19 cellular contexts compared by ENCODE assay signal in the genomic region with DNA sequence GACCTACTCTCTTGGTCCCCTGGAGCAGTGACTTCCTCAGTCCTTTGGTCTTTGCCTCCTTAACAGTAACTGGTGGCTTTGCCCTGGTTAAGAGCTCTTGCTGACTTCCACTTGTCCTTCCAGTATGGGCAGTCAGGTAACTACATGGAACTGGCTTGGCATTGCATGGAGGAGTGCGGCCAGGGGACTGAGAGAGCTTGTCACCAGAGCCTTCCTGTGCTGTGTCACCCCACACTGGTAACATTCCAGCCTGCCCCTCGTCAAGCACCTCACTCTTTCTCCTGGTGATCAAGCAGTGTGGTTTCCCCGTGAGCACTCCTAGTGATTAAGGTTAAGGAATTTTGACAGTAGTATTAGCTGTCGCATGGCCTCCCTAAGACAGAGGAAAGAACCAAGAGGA. TPM values are rescaled to one million over a fixed set of nuclear protein-coding genes. Genes with fewer than 3 reads are reported as not detected.
DNase-seq lines count a peak whose midpoint lies in the region; ATAC-seq, FAIRE-seq and TF ChIP-seq lines count a peak whose summit lies in the region.
"Had no signal": no experiment of that assay in that cellular context is flagged by ENCODE, and none has a peak within 500 bp of the region (broad histone marks: within the 10 kb centered on the region; RNA-seq: fewer than 3 reads in every experiment).

No MANE protein-coding gene starts in this region.

- peak overlapping the region; percentile 2 for H3K27ac Mint-ChIP-seq in CD8-positive, alpha-beta T cell
- peak overlapping the region; percentile 13 for H3K27ac Mint-ChIP-seq in neural crest cell (ENCODE audit: unreplicated experiment)

- POLR2A ChIA-PET in CD8-positive, alpha-beta T cell (lab: Charles Lee) = interaction anchor here (1.1 to 1.3 kb wide), 2 partner anchors 10 to 16 kb away, joined by 3 read pairs; no protein-coding TSS in a partner anchor

- no peaks in the 10 kb centered on the region for H3K27me3 ChIP-seq in CD8-positive, alpha-beta T cell (ENCODE audit: insufficient read depth, low read length)
- no peaks in the 10 kb centered on the region for H3K27me3 ChIP-seq in left ventricle myocardium inferior (ENCODE audit: low read depth)

- DNase-seq in CD8-positive, alpha-beta T cell = no peak
- DNase-seq in left ventricle myocardium inferior = no peak
- no peak for DNase-seq in neural crest cell (ENCODE audit: low read depth, low spot score)
- no peak for DNase-seq in RCC 7860 (ENCODE audit: low spot score)
- no peak for DNase-seq in hippocampal formation (lab: John Stamatoyannopoulos, UW)
- no peak for DNase-seq in activated CD8-positive, alpha-beta memory T cell treated with anti-CD3 and anti-CD28 coated beads for 24 hours
- DNase-seq: CD8-positive, alpha-beta memory T cell; NCI-H1105 treated with DMSO at 0.1 percent for 48 hours; NCI-H1694; NCI-H2081 treated with DMSO at 0.1 percent for 48 hours; SHP77 had no signal

- no peak overlapping the region for H3K27ac ChIP-seq in CD8-positive, alpha-beta T cell (ENCODE audit: low read depth, low read length)
- peak overlapping the region; percentile 62 for H3K27ac ChIP-seq in angular gyrus (ENCODE audit: low read depth, low read length)
- peak overlapping the region; percentile 63 for H3K27ac ChIP-seq in left ventricle myocardium inferior (replicated peaks)
- H3K27ac ChIP-seq: A549 had no signal

- no peaks in the 10 kb centered on the region for H3K4me1 Mint-ChIP-seq in CD8-positive, alpha-beta T cell (ENCODE audit: low read depth)
- H3K4me1 Mint-ChIP-seq in neural crest cell = peaks cover 11% of the 10 kb centered on the region
- H3K4me1 Mint-ChIP-seq: CD8-positive, alpha-beta memory T cell had no signal

- peaks cover 96% of the 10 kb centered on the region for H3K36me3 Mint-ChIP-seq in CD8-positive, alpha-beta T cell
- peaks cover 14% of the 10 kb centered on the region for H3K36me3 Mint-ChIP-seq in neural crest cell (ENCODE audit: low read depth)

- peaks cover 81% of the 10 kb centered on the region for H3K36me3 ChIP-seq in CD8-positive, alpha-beta T cell (ENCODE audit: insufficient read depth, low read length)
- peaks cover 92% of the 10 kb centered on the region for H3K36me3 ChIP-seq in left ventricle myocardium inferior

- no peak for FAIRE-seq in RCC 7860 (lab: Jason Lieb, UNC)
- FAIRE-seq: A549, D721Med, GM12892, GM18507 had no signal

- TF ChIP-seq CTCF in CD8-positive, alpha-beta T cell (IDR thresholded peaks at IDR 0.05) = no peak
- TF ChIP-seq CTCF in left ventricle myocardium inferior (IDR thresholded peaks at IDR 0.05; ENCODE audit: borderline replicate concordance) = no peak
- no peak for TF ChIP-seq CTCF in neural crest cell (conservative IDR thresholded peaks at IDR 0.05)

- H3K4me1 ChIP-seq in CD8-positive, alpha-beta T cell (ENCODE audit: insufficient read depth, low read length) = no peaks in the 10 kb centered on the region
- H3K4me1 ChIP-seq in left ventricle myocardium inferior = peaks cover 54% of the 10 kb centered on the region
- H3K4me1 ChIP-seq: A549 had no signal

- no peaks in the 10 kb centered on the region for H3K27me3 Mint-ChIP-seq in CD8-positive, alpha-beta T cell (ENCODE audit: low read depth)
- no peaks in the 10 kb centered on the region for H3K27me3 Mint-ChIP-seq in neural crest cell (ENCODE audit: low read depth)
- H3K27me3 Mint-ChIP-seq: CD8-positive, alpha-beta memory T cell had no signal

- H3K4me3 ChIP-seq in CD8-positive, alpha-beta T cell (ENCODE audit: low read depth, low read length) = no peak overlapping the region
- H3K4me3 ChIP-seq in left ventricle myocardium inferior = no peak overlapping the region
- H3K4me3 ChIP-seq: A549, K562 had no signal

- CTCF ChIA-PET in CD8-positive, alpha-beta T cell (lab: Charles Lee) = interaction anchor here (0.6 to 2.9 kb wide), 3 partner anchors 17 to 638 kb away, joined by 3 to 7 read pairs (median 3); no protein-coding TSS in a partner anchor

- H3K9me3 ChIP-seq in CD8-positive, alpha-beta T cell (ENCODE audit: low read length) = no peaks in the 10 kb centered on the region
- H3K9me3 ChIP-seq in left ventricle myocardium inferior (replicated peaks) = no peaks in the 10 kb centered on the region
- H3K9me3 ChIP-seq: A549 had no signal

- H3K4me3 Mint-ChIP-seq in CD8-positive, alpha-beta T cell = no peak overlapping the region
- H3K4me3 Mint-ChIP-seq in neural crest cell = no peak overlapping the region
- H3K4me3 Mint-ChIP-seq: CD8-positive, alpha-beta memory T cell had no signal

- intact Hi-C loops in CD8-positive, alpha-beta T cell (cut with DNase I, micrococcal nuclease) = no loop called here
- intact Hi-C loops in left ventricle myocardium inferior (cut with micrococcal nuclease) = no loop called here

- no peaks in the 10 kb centered on the region for H3K9me3 Mint-ChIP-seq in CD8-positive, alpha-beta T cell
- H3K9me3 Mint-ChIP-seq in neural crest cell = no peaks in the 10 kb centered on the region
- H3K9me3 Mint-ChIP-seq: CD8-positive, alpha-beta memory T cell had no signal

- ATAC-seq in CD8-positive, alpha-beta T cell = no peak
- ATAC-seq in HG02884 (IDR thresholded peaks at IDR 0.05; ENCODE audit: unreplicated experiment) = no peak
- ATAC-seq: A549, K562, Panc1 had no signal

RNA-seq across cellular contexts. Expression of gene SNX22, which starts 19.3 kb away (rescaled TPM):
- under 1 TPM; 0.33 to 0.60 TPM for total RNA-seq in CD8-positive, alpha-beta T cell
- total RNA-seq in left ventricle myocardium inferior (2.0 TPM), neural crest cell (12.7 and 12.9 TPM in 2 replicates)

RNA-seq across cellular contexts. Expression of gene PPIB, which starts 30.6 kb away (rescaled TPM):
- total RNA-seq in CD8-positive, alpha-beta T cell = 100 to 1,000 TPM; 148 to 156 TPM
- total RNA-seq in left ventricle myocardium inferior (102 TPM), neural crest cell (398 and 406 TPM in 2 replicates)

RNA-seq across cellular contexts. Expression of gene SNX1, which starts 36.4 kb away (rescaled TPM):
- total RNA-seq in CD8-positive, alpha-beta T cell = 10 to 100 TPM; 61.0 to 65.8 TPM
- total RNA-seq in left ventricle myocardium inferior (72.1 TPM), neural crest cell (104 and 131 TPM in 2 replicates)

RNA-seq across cellular contexts. Expression of gene CIAO2A, which starts 38.6 kb away (rescaled TPM):
- total RNA-seq in CD8-positive, alpha-beta T cell = 10 to 100 TPM; 12.4 to 12.7 TPM
- total RNA-seq in left ventricle myocardium inferior (71.0 TPM), neural crest cell (66.1 and 66.2 TPM in 2 replicates)
